Comparison of ENCODE assay signal across 19 cellular contexts in genomic region chr3:82676356-82677026, GRCh38.
"Had no signal": no experiment of that assay in that cellular context is flagged by ENCODE, and none has a peak within 500 bp of the region (broad histone marks: within the 10 kb centered on the region; RNA-seq: fewer than 3 reads in every experiment).

No MANE protein-coding gene starts in this region.

- H3K4me3 Mint-ChIP-seq: activated naive CD4-positive, alpha-beta T cell treated with anti-CD3 and anti-CD28 coated beads for 36 hours; activated T-cell treated with anti-CD3 and anti-CD28 coated beads, Interleukin-2, amount 50 U/mL, for 4 hours; brain; central memory CD8-positive, alpha-beta T cell; naive thymus-derived CD4-positive, alpha-beta T cell had no signal

- H3K36me3 ChIP-seq: esophagus muscularis mucosa, ovary, tibial artery had no signal

- H3K27ac ChIP-seq: coronary artery, esophagus muscularis mucosa, ovary, psoas muscle, tibial artery had no signal

- H3K9me3 Mint-ChIP-seq: brain had no signal

- H3K4me1 Mint-ChIP-seq: brain; central memory CD8-positive, alpha-beta T cell; naive thymus-derived CD4-positive, alpha-beta T cell had no signal

- H3K9me3 ChIP-seq: esophagus muscularis mucosa, ovary, psoas muscle, tibial artery had no signal

- H3K27ac Mint-ChIP-seq: activated naive CD4-positive, alpha-beta T cell treated with anti-CD3 and anti-CD28 coated beads for 36 hours; brain; naive thymus-derived CD4-positive, alpha-beta T cell had no signal

- H3K27me3 ChIP-seq: esophagus muscularis mucosa, ovary, tibial artery had no signal

- H3K4me1 ChIP-seq: esophagus muscularis mucosa, psoas muscle, tibial artery had no signal

- H3K4me3 ChIP-seq: coronary artery, esophagus muscularis mucosa, ovary, psoas muscle, tibial artery had no signal

- H3K27me3 Mint-ChIP-seq: central memory CD8-positive, alpha-beta T cell; naive thymus-derived CD4-positive, alpha-beta T cell had no signal

- H3K36me3 Mint-ChIP-seq: brain; naive thymus-derived CD4-positive, alpha-beta T cell had no signal

- DNase-seq: activated CD4-positive, alpha-beta T cell treated with anti-CD3 and anti-CD28 coated beads, Interleukin-2, amount 50 U/mL, for 1 hour; activated CD8-positive, alpha-beta memory T cell treated with anti-CD3 and anti-CD28 coated beads, Interleukin-2, amount 50 U/mL, for 4 hours; activated naive CD4-positive, alpha-beta T cell treated with anti-CD3 and anti-CD28 coated beads for 36 hours; activated T-cell treated with anti-CD3 and anti-CD28 coated beads, Interleukin-2, amount 50 U/mL, for 4 hours; mesendoderm; naive thymus-derived CD4-positive, alpha-beta T cell; ovary; psoas muscle; right cardiac atrium; stimulated activated CD4-positive, alpha-beta T cell treated with anti-CD3 and anti-CD28 coated beads, Interleukin-2, amount 100 ng/mL, for 24 hours; stimulated activated naive CD4-positive, alpha-beta T cell treated with Interleukin-2 at 50 U/mL for 16 hours; substantia nigra; T-helper 9 cell; tibial artery had no signal

- ATAC-seq: activated CD4-positive, CD25-positive, alpha-beta regulatory T cell treated with anti-CD3 and anti-CD28 coated beads, Interleukin-2, amount 50 U/mL, for 24 hours; activated T-cell treated with anti-CD3 and anti-CD28 coated beads, Interleukin-2, amount 50 U/mL, for 4 hours; naive thymus-derived CD4-positive, alpha-beta T cell; psoas muscle; right cardiac atrium had no signal
